ENCODE assay signal across 1 cellular context in the genomic region with DNA sequence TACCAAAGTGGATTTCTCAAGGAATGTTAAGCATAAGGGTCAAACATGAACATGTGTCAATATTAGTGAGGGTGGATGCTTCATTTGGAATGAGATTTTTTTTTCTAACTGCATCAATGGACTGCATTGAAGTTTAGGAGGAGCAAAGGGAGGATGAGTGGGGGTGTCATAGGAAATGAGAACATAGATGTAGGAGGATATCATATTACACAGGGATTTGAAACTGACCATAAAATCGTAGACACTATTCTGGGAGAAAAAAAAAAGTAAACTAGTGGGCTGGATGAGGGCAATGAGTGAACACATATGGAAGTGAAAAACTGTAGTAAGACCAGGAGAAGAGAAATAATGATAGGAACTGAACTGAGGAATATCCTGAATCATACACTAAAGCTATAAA.
TF ChIP-seq lines count a peak whose summit lies in the region.

No MANE protein-coding gene starts in this region.

TF ChIP-seq in endothelial cell of umbilical vein, 7 proteins besides CTCF, POLR2A, EP300 and RAD21:
- TF ChIP-seq MYC (IDR thresholded peaks at IDR 0.05; ENCODE audit: low read depth, low read length) (no peak), POLR2AphosphoS5 (IDR thresholded peaks at IDR 0.05; ENCODE audit: insufficient read depth, low read depth, low read length) (no peak), JUN (IDR thresholded peaks at IDR 0.05; ENCODE audit: borderline replicate concordance, insufficient read depth, insufficient read length, low read depth) (no peak), EZH2 (IDR thresholded peaks at IDR 0.05; ENCODE audit: borderline replicate concordance, low read depth, low read length, severe bottlenecking) (no peak)
- TF ChIP-seq, protein P1, sequence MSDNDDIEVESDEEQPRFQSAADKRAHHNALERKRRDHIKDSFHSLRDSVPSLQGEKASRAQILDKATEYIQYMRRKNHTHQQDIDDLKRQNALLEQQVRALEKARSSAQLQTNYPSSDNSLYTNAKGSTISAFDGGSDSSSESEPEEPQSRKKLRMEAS (IDR thresholded peaks at IDR 0.05; ENCODE audit: insufficient read depth, insufficient read length) = no peak
